12 cellular contexts compared by ENCODE assay signal in genomic region chr22:25406510-25407210, GRCh38.
A peak's percentile ranks its signal among the peaks of the same experiment; 100 is the strongest.
DNase-seq lines count a peak whose midpoint lies in the region; ATAC-seq and TF ChIP-seq lines count a peak whose summit lies in the region.
"Had no signal": no experiment of that assay in that cellular context is flagged by ENCODE, and none has a peak within 500 bp of the region (broad histone marks: within the 10 kb centered on the region; RNA-seq: fewer than 3 reads in every experiment).

No MANE protein-coding gene starts in this region.

- POLR2A ChIA-PET in activated CD8-positive, alpha-beta T cell treated with anti-CD3 and anti-CD28 coated beads, Interleukin-2, amount 10 ng/mL, durations not matched to agents 7 days and 5 days (lab: Charles Lee) = interaction anchor here (0.8 kb wide), 1 partner anchor 41 kb away, joined by 4 read pairs; no protein-coding TSS in a partner anchor

- no peaks in the 10 kb centered on the region for H3K36me3 Mint-ChIP-seq in activated naive CD4-positive, alpha-beta T cell treated with anti-CD3 and anti-CD28 coated beads, Interleukin-2, amount 10 ng/mL, durations not matched to agents 7 days and 5 days
- no peaks in the 10 kb centered on the region for H3K36me3 Mint-ChIP-seq in activated CD8-positive, alpha-beta T cell treated with anti-CD3 and anti-CD28 coated beads, Interleukin-2, amount 10 ng/mL, durations not matched to agents 7 days and 5 days (ENCODE audit: low read depth)
- H3K36me3 Mint-ChIP-seq in type B pancreatic cell = no peaks in the 10 kb centered on the region

- DNase-seq in activated naive CD4-positive, alpha-beta T cell treated with anti-CD3 and anti-CD28 coated beads, Interleukin-2, amount 10 ng/mL, durations not matched to agents 7 days and 5 days = peak; percentile 18
- no peak for DNase-seq in activated naive CD4-positive, alpha-beta T cell (lab: John Stamatoyannopoulos, UW)
- DNase-seq in activated CD8-positive, alpha-beta T cell treated with anti-CD3 and anti-CD28 coated beads, Interleukin-2, amount 10 ng/mL, durations not matched to agents 7 days and 5 days = no peak
- DNase-seq in left lobe of liver (ENCODE audit: low spot score) = peak; percentile 41
- DNase-seq in type B pancreatic cell (ENCODE audit: extremely low spot score, unreplicated experiment) = no peak
- DNase-seq: activated CD4-positive, CD25-positive, alpha-beta regulatory T cell treated with anti-CD3 and anti-CD28 coated beads, Interleukin-2, amount 50 U/mL, for 72 hours; islet precursor cell; Peyer's patch had no signal

- H3K27me3 Mint-ChIP-seq in activated naive CD4-positive, alpha-beta T cell treated with anti-CD3 and anti-CD28 coated beads, Interleukin-2, amount 10 ng/mL, durations not matched to agents 7 days and 5 days = no peaks in the 10 kb centered on the region
- no peaks in the 10 kb centered on the region for H3K27me3 Mint-ChIP-seq in activated CD8-positive, alpha-beta T cell treated with anti-CD3 and anti-CD28 coated beads, Interleukin-2, amount 10 ng/mL, durations not matched to agents 7 days and 5 days (ENCODE audit: low read depth)
- H3K27me3 Mint-ChIP-seq in type B pancreatic cell = peaks cover 3% of the 10 kb centered on the region

- peak overlapping the region; percentile 73 for H3K4me3 Mint-ChIP-seq in activated naive CD4-positive, alpha-beta T cell treated with anti-CD3 and anti-CD28 coated beads, Interleukin-2, amount 10 ng/mL, durations not matched to agents 7 days and 5 days
- peak overlapping the region; percentile 64 for H3K4me3 Mint-ChIP-seq in activated CD8-positive, alpha-beta T cell treated with anti-CD3 and anti-CD28 coated beads, Interleukin-2, amount 10 ng/mL, durations not matched to agents 7 days and 5 days
- H3K4me3 Mint-ChIP-seq in type B pancreatic cell = peak overlapping the region; percentile 85

- ATAC-seq in activated CD8-positive, alpha-beta T cell treated with anti-CD3 and anti-CD28 coated beads, Interleukin-2, amount 10 ng/mL, durations not matched to agents 7 days and 5 days = no peak
- ATAC-seq in left lobe of liver (no peak), GM21360 (IDR thresholded peaks at IDR 0.05; ENCODE audit: unreplicated experiment) (no peak), HG02870 (IDR thresholded peaks at IDR 0.05; ENCODE audit: unreplicated experiment) (no peak), HG03039 (IDR thresholded peaks at IDR 0.05; ENCODE audit: unreplicated experiment) (no peak)
- ATAC-seq: body of pancreas had no signal

- H3K9me3 Mint-ChIP-seq in activated naive CD4-positive, alpha-beta T cell treated with anti-CD3 and anti-CD28 coated beads, Interleukin-2, amount 10 ng/mL, durations not matched to agents 7 days and 5 days = no peaks in the 10 kb centered on the region
- H3K9me3 Mint-ChIP-seq in activated CD8-positive, alpha-beta T cell treated with anti-CD3 and anti-CD28 coated beads, Interleukin-2, amount 10 ng/mL, durations not matched to agents 7 days and 5 days (ENCODE audit: insufficient read depth) = no peaks in the 10 kb centered on the region
- H3K9me3 Mint-ChIP-seq in type B pancreatic cell = no peaks in the 10 kb centered on the region

- TF ChIP-seq CTCF in type B pancreatic cell (conservative IDR thresholded peaks at IDR 0.05) = no peak

- H3K4me1 Mint-ChIP-seq in activated naive CD4-positive, alpha-beta T cell treated with anti-CD3 and anti-CD28 coated beads, Interleukin-2, amount 10 ng/mL, durations not matched to agents 7 days and 5 days = peaks cover 49% of the 10 kb centered on the region
- H3K4me1 Mint-ChIP-seq in activated CD8-positive, alpha-beta T cell treated with anti-CD3 and anti-CD28 coated beads, Interleukin-2, amount 10 ng/mL, durations not matched to agents 7 days and 5 days (ENCODE audit: low read depth) = peaks cover 45% of the 10 kb centered on the region
- peaks cover 40% of the 10 kb centered on the region for H3K4me1 Mint-ChIP-seq in type B pancreatic cell (ENCODE audit: unreplicated experiment)

- CTCF ChIA-PET in activated naive CD4-positive, alpha-beta T cell treated with anti-CD3 and anti-CD28 coated beads, Interleukin-2, amount 10 ng/mL, durations not matched to agents 7 days and 5 days (lab: Charles Lee) = interaction anchor here (0.7 kb wide), 1 partner anchor 41 kb away, joined by 4 read pairs; no protein-coding TSS in a partner anchor
- CTCF ChIA-PET in activated CD8-positive, alpha-beta T cell treated with anti-CD3 and anti-CD28 coated beads, Interleukin-2, amount 10 ng/mL, durations not matched to agents 7 days and 5 days (lab: Charles Lee) = interaction anchor here (1.2 kb wide), 1 partner anchor 41 kb away, joined by 3 read pairs; no protein-coding TSS in a partner anchor

- H3K27ac Mint-ChIP-seq in activated naive CD4-positive, alpha-beta T cell treated with anti-CD3 and anti-CD28 coated beads, Interleukin-2, amount 10 ng/mL, durations not matched to agents 7 days and 5 days = peak overlapping the region; percentile 42
- peak overlapping the region; percentile 65 for H3K27ac Mint-ChIP-seq in activated CD8-positive, alpha-beta T cell treated with anti-CD3 and anti-CD28 coated beads, Interleukin-2, amount 10 ng/mL, durations not matched to agents 7 days and 5 days
- H3K27ac Mint-ChIP-seq in type B pancreatic cell = peak overlapping the region; percentile 80

Comparison
In these comparisons a context has a peak if more than half of its experiments do, and no peak if none do; other contexts are left out.
1. DNase-seq: peak in activated naive CD4-positive, alpha-beta T cell treated with anti-CD3 and anti-CD28 coated beads, Interleukin-2, amount 10 ng/mL, durations not matched to agents 7 days and 5 days (single experiment) and left lobe of liver (single experiment); none in activated naive CD4-positive, alpha-beta T cell (0 of 4), activated CD8-positive, alpha-beta T cell treated with anti-CD3 and anti-CD28 coated beads, Interleukin-2, amount 10 ng/mL, durations not matched to agents 7 days and 5 days (single experiment) and type B pancreatic cell (single experiment).
2. Peak in every context shown above with its lines, with median percentiles within 50 percentile points of each other: H3K27ac Mint-ChIP-seq and H3K4me3 Mint-ChIP-seq.